ENCODE assay signal across 26 cellular contexts in the genomic region with DNA sequence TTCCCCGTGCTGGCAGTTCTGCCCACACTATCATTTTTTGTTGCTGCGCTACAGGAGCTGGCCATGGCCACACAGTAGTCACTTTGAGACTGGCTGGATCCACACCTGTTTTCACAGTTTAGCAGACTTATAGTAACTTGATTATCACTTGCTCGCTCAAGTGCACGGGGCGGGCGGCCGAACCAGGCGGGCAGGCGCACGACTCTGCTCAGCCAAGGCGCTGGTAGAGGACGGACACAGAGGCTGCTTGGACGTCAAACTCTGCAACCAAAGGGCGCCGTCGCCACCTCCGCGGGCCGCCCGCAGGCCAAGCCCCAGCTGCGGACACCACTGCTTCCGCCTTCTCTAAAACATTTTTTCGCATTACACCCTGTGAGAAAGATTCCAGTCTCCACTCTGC. TPM values are rescaled to one million over a fixed set of nuclear protein-coding genes. Genes with fewer than 3 reads are reported as not detected.
"Had no signal": no experiment of that assay in that cellular context is flagged by ENCODE, and none has a peak within 500 bp of the region (broad histone marks: within the 10 kb centered on the region; RNA-seq: fewer than 3 reads in every experiment).

No MANE protein-coding gene starts in this region.

- DNase-seq: MV-4-11, NCI-H1048, NCI-H1105, NCI-H1417, NCI-H1436 treated with DMSO at 0.1 percent for 48 hours, NCI-H1694, NCI-H187 treated with DMSO at 0.1 percent for 48 hours, NCI-H2081, NCI-H2107, NCI-H2227 treated with DMSO at 0.1 percent for 48 hours, NCI-H524, NCI-H69, NCI-H774, PC-3, SHP77 treated with DMSO at 0.1 percent for 48 hours, SJCRH30 had no signal

- H3K27ac ChIP-seq: HL-60, KMS-11, RWPE1, SJCRH30 had no signal

- H3K27me3 ChIP-seq: SJCRH30 had no signal

- H3K4me3 ChIP-seq: K562, SJCRH30 had no signal

- H3K4me1 ChIP-seq: SJCRH30 had no signal

- H3K27ac Mint-ChIP-seq: IgD-negative memory B cell had no signal

- H3K36me3 Mint-ChIP-seq: IgD-negative memory B cell had no signal

- H3K4me1 Mint-ChIP-seq: IgD-negative memory B cell had no signal

- H3K9ac ChIP-seq: KMS-11 had no signal

- H3K27me3 Mint-ChIP-seq: IgD-negative memory B cell had no signal

- H3K4me3 Mint-ChIP-seq: IgD-negative memory B cell had no signal

- ATAC-seq: K562, Panc1, PC-3, SK-N-SH treated with all-trans-retinoic acid at 6 μM for 48 hours had no signal

- H3K36me3 ChIP-seq: SJCRH30 had no signal

- H3K9me3 ChIP-seq: SJCRH30 had no signal

- H3K4me2 ChIP-seq: KMS-11 had no signal

- H3K9me3 Mint-ChIP-seq: IgD-negative memory B cell had no signal

RNA-seq across cellular contexts. Expression of gene PHYHIPL, which starts 38.4 kb away (rescaled TPM):
- total RNA-seq: K562, MCF 10A, NCI-H460, OCI-LY7, PC-3 had no signal
- polyA plus RNA-seq: IgD-negative memory B cell, K562 had no signal
